Comparison of ENCODE assay signal across 16 cellular contexts in genomic region chr20:40702504-40702903, GRCh38. TPM values are rescaled to one million over a fixed set of nuclear protein-coding genes. Genes with fewer than 3 reads are reported as not detected.
DNase-seq lines count a peak whose midpoint lies in the region; ATAC-seq and TF ChIP-seq lines count a peak whose summit lies in the region.
"Had no signal": no experiment of that assay in that cellular context is flagged by ENCODE, and none has a peak within 500 bp of the region (broad histone marks: within the 10 kb centered on the region; RNA-seq: fewer than 3 reads in every experiment).

No MANE protein-coding gene starts in this region.

- H3K9me3 ChIP-seq in cardiac muscle cell (ENCODE audit: low read depth) (no peaks in the 10 kb centered on the region), MM.1S (replicated peaks; ENCODE audit: insufficient read depth, low read length) (no peaks in the 10 kb centered on the region)
- no peaks in the 10 kb centered on the region for H3K9me3 ChIP-seq in CD8-positive, alpha-beta memory T cell (ENCODE audit: low read length)

- H3K4me1 Mint-ChIP-seq in type B pancreatic cell (ENCODE audit: unreplicated experiment), result peaks cover 21% of the 10 kb centered on the region
- H3K4me1 Mint-ChIP-seq in CD8-positive, alpha-beta memory T cell, result no peaks in the 10 kb centered on the region
- no peaks in the 10 kb centered on the region for H3K4me1 Mint-ChIP-seq in activated T-cell treated with anti-CD3 and anti-CD28 coated beads, Interleukin-2, amount 50 U/mL, for 72 hours (ENCODE audit: low read depth)
- no peaks in the 10 kb centered on the region for H3K4me1 Mint-ChIP-seq in activated CD8-positive, alpha-beta T cell treated with anti-CD3 and anti-CD28 coated beads, Interleukin-2, amount 10 ng/mL, durations not matched to agents 7 days and 5 days (ENCODE audit: low read depth)

- no peak overlapping the region for H3K27ac Mint-ChIP-seq in type B pancreatic cell
- no peak overlapping the region for H3K27ac Mint-ChIP-seq in CD8-positive, alpha-beta memory T cell
- H3K27ac Mint-ChIP-seq in activated T-cell treated with anti-CD3 and anti-CD28 coated beads, Interleukin-2, amount 50 U/mL, for 72 hours, result no peak overlapping the region
- no peak overlapping the region for H3K27ac Mint-ChIP-seq in activated CD8-positive, alpha-beta T cell treated with anti-CD3 and anti-CD28 coated beads, Interleukin-2, amount 10 ng/mL, durations not matched to agents 7 days and 5 days
- H3K27ac Mint-ChIP-seq: stimulated activated naive CD8-positive, alpha-beta T cell treated with anti-CD3 and anti-CD28 coated beads, Interleukin-15, Interleukin-2, amounts not matched to agents 100 ng/mL and 50 ng/mL, for 24 hours; T-helper 1 cell treated with Interleukin-12 subunit alpha and Interleukin-12 subunit beta and Interleukin-4 antibody, amounts not matched to agents 30 μg/mL and 1 μg/mL, for 36 hours had no signal

- POLR2A ChIA-PET in CD8-positive, alpha-beta memory T cell (lab: Charles Lee), result no interaction called here
- POLR2A ChIA-PET in activated CD8-positive, alpha-beta T cell treated with anti-CD3 and anti-CD28 coated beads, Interleukin-2, amount 10 ng/mL, durations not matched to agents 7 days and 5 days (lab: Charles Lee), result interaction anchor here (1.2 kb wide), 1 partner anchor 10 kb away, joined by 3 read pairs; no protein-coding TSS in a partner anchor

- CTCF ChIA-PET in CD8-positive, alpha-beta memory T cell (lab: Charles Lee), result no interaction called here
- CTCF ChIA-PET in activated CD8-positive, alpha-beta T cell treated with anti-CD3 and anti-CD28 coated beads, Interleukin-2, amount 10 ng/mL, durations not matched to agents 7 days and 5 days (lab: Charles Lee), result no interaction called here

- H3K79me2 ChIP-seq in MM.1S (ENCODE audit: low read length), result no peaks in the 10 kb centered on the region

- H3K4me1 ChIP-seq in cardiac muscle cell (ENCODE audit: low read depth), result no peaks in the 10 kb centered on the region
- H3K4me1 ChIP-seq in MM.1S (ENCODE audit: low read length), result no peaks in the 10 kb centered on the region
- H3K4me1 ChIP-seq in CD8-positive, alpha-beta memory T cell (ENCODE audit: insufficient read depth, low read length), result no peaks in the 10 kb centered on the region

- DNase-seq in cardiac muscle cell (ENCODE audit: low read depth in 1 of 2, low spot score in 1 of 2) (no peak), left ventricle myocardium superior (no peak), MM.1S (no peak), brain microvascular endothelial cell (no peak), type B pancreatic cell (ENCODE audit: extremely low spot score, unreplicated experiment) (no peak)
- no peak for DNase-seq in CD8-positive, alpha-beta memory T cell
- DNase-seq in activated T-cell treated with anti-CD3 and anti-CD28 coated beads, Interleukin-2, amount 50 U/mL, for 72 hours, result no peak
- DNase-seq in activated CD8-positive, alpha-beta T cell treated with anti-CD3 and anti-CD28 coated beads, Interleukin-2, amount 10 ng/mL, durations not matched to agents 7 days and 5 days, result no peak
- DNase-seq: activated CD4-positive, CD25-positive, alpha-beta regulatory T cell treated with anti-CD3 and anti-CD28 coated beads, Interleukin-2, amount 50 U/mL, for 72 hours; activated CD8-positive, alpha-beta memory T cell treated with anti-CD3 and anti-CD28 coated beads, Interleukin-2, amount 50 U/mL, for 48 hours; activated naive CD4-positive, alpha-beta T cell treated with anti-CD3 and anti-CD28 coated beads, Interleukin-2, amount 50 U/mL, for 16 hours; kidney; NCI-H1105; NCI-H446 had no signal

- no peaks in the 10 kb centered on the region for H3F3A ChIP-seq in MM.1S (ENCODE audit: insufficient read depth, low read length)

- H3K27me3 Mint-ChIP-seq in type B pancreatic cell, result peaks cover 59% of the 10 kb centered on the region
- peaks cover 7 to 29% of the 10 kb centered on the region in 2 donors for H3K27me3 Mint-ChIP-seq in CD8-positive, alpha-beta memory T cell
- peaks cover 32% of the 10 kb centered on the region for H3K27me3 Mint-ChIP-seq in activated T-cell treated with anti-CD3 and anti-CD28 coated beads, Interleukin-2, amount 50 U/mL, for 72 hours (ENCODE audit: low read depth)
- H3K27me3 Mint-ChIP-seq in activated CD8-positive, alpha-beta T cell treated with anti-CD3 and anti-CD28 coated beads, Interleukin-2, amount 10 ng/mL, durations not matched to agents 7 days and 5 days (ENCODE audit: low read depth), result peaks cover 29% of the 10 kb centered on the region

- peaks cover 26% of the 10 kb centered on the region for H3K27me3 ChIP-seq in cardiac muscle cell
- H3K27me3 ChIP-seq in MM.1S (replicated peaks; ENCODE audit: insufficient read depth, low read length), result no peaks in the 10 kb centered on the region
- no peaks in the 10 kb centered on the region for H3K27me3 ChIP-seq in brain microvascular endothelial cell (replicated peaks)
- H3K27me3 ChIP-seq in CD8-positive, alpha-beta memory T cell (ENCODE audit: insufficient read depth, low read length, poor library complexity, severe bottlenecking), result no peaks in the 10 kb centered on the region

- H3K36me3 ChIP-seq in cardiac muscle cell, result no peaks in the 10 kb centered on the region
- H3K36me3 ChIP-seq in MM.1S (replicated peaks; ENCODE audit: insufficient read depth, low read length), result no peaks in the 10 kb centered on the region
- no peaks in the 10 kb centered on the region for H3K36me3 ChIP-seq in brain microvascular endothelial cell (replicated peaks)
- H3K36me3 ChIP-seq in CD8-positive, alpha-beta memory T cell (ENCODE audit: insufficient read depth, low read length), result no peaks in the 10 kb centered on the region

- intact Hi-C loops in left ventricle myocardium superior (cut with micrococcal nuclease), result no loop called here

- in situ Hi-C loops in brain microvascular endothelial cell (cut with HindIII; ENCODE audit: low pct_ligation_motif_present, low sequenced_read_pairs), result no loop called here

- no peaks in the 10 kb centered on the region for H3K9me2 ChIP-seq in MM.1S (replicated peaks; ENCODE audit: insufficient read depth, low read length)

- no peaks in the 10 kb centered on the region for H3K36me3 Mint-ChIP-seq in type B pancreatic cell
- no peaks in the 10 kb centered on the region for H3K36me3 Mint-ChIP-seq in CD8-positive, alpha-beta memory T cell
- no peaks in the 10 kb centered on the region for H3K36me3 Mint-ChIP-seq in activated T-cell treated with anti-CD3 and anti-CD28 coated beads, Interleukin-2, amount 50 U/mL, for 72 hours (ENCODE audit: insufficient read depth in 2 of 2)
- H3K36me3 Mint-ChIP-seq in activated CD8-positive, alpha-beta T cell treated with anti-CD3 and anti-CD28 coated beads, Interleukin-2, amount 10 ng/mL, durations not matched to agents 7 days and 5 days (ENCODE audit: low read depth), result no peaks in the 10 kb centered on the region

- no peak overlapping the region for H3K4me3 ChIP-seq in cardiac muscle cell
- H3K4me3 ChIP-seq in MM.1S (ENCODE audit: low read length), result no peak overlapping the region
- no peak overlapping the region for H3K4me3 ChIP-seq in brain microvascular endothelial cell (ENCODE audit: low read depth, low read length)
- no peak overlapping the region for H3K4me3 ChIP-seq in CD8-positive, alpha-beta memory T cell (ENCODE audit: low read length)

- no peak overlapping the region for H2AFZ ChIP-seq in MM.1S (ENCODE audit: low read length)

- no peaks in the 10 kb centered on the region for H4K20me1 ChIP-seq in MM.1S (ENCODE audit: insufficient read depth, low read length)

- no peak overlapping the region for H3K9ac ChIP-seq in MM.1S (ENCODE audit: low read length)

- H3K27ac ChIP-seq in cardiac muscle cell (no peak overlapping the region), MM.1S (ENCODE audit: low read length) (no peak overlapping the region), brain microvascular endothelial cell (no peak overlapping the region)
- H3K27ac ChIP-seq in CD8-positive, alpha-beta memory T cell (ENCODE audit: low read depth, low read length), result no peak overlapping the region

- peak; percentile 21 for TF ChIP-seq CTCF in cardiac muscle cell (IDR thresholded peaks at IDR 0.05; ENCODE audit: low read depth, low read length)
- peak; percentile 14; the same call in 1 of the 2 replicates for TF ChIP-seq CTCF in MM.1S (IDR thresholded peaks at IDR 0.05; ENCODE audit: low read length)
- TF ChIP-seq CTCF in brain microvascular endothelial cell (IDR thresholded peaks at IDR 0.05; ENCODE audit: low read depth, low read length, missing control alignments), result peak; percentile 30
- peak; percentile 44 for TF ChIP-seq CTCF in type B pancreatic cell (conservative IDR thresholded peaks at IDR 0.05)

- no peaks in the 10 kb centered on the region for H3K9me3 Mint-ChIP-seq in type B pancreatic cell
- no peaks in the 10 kb centered on the region for H3K9me3 Mint-ChIP-seq in CD8-positive, alpha-beta memory T cell
- no peaks in the 10 kb centered on the region for H3K9me3 Mint-ChIP-seq in activated T-cell treated with anti-CD3 and anti-CD28 coated beads, Interleukin-2, amount 50 U/mL, for 72 hours
- no peaks in the 10 kb centered on the region for H3K9me3 Mint-ChIP-seq in activated CD8-positive, alpha-beta T cell treated with anti-CD3 and anti-CD28 coated beads, Interleukin-2, amount 10 ng/mL, durations not matched to agents 7 days and 5 days (ENCODE audit: insufficient read depth)
- H3K9me3 Mint-ChIP-seq: stimulated activated naive CD8-positive, alpha-beta T cell treated with anti-CD3 and anti-CD28 coated beads, Interleukin-15, Interleukin-2, amounts not matched to agents 100 ng/mL and 50 ng/mL, for 24 hours; T-helper 1 cell treated with Interleukin-12 subunit alpha and Interleukin-12 subunit beta and Interleukin-4 antibody, amounts not matched to agents 30 μg/mL and 1 μg/mL, for 36 hours had no signal

- no peak overlapping the region for H3K4me3 Mint-ChIP-seq in type B pancreatic cell
- H3K4me3 Mint-ChIP-seq in CD8-positive, alpha-beta memory T cell, result no peak overlapping the region
- H3K4me3 Mint-ChIP-seq in activated T-cell treated with anti-CD3 and anti-CD28 coated beads, Interleukin-2, amount 50 U/mL, for 72 hours, result no peak overlapping the region
- H3K4me3 Mint-ChIP-seq in activated CD8-positive, alpha-beta T cell treated with anti-CD3 and anti-CD28 coated beads, Interleukin-2, amount 10 ng/mL, durations not matched to agents 7 days and 5 days, result no peak overlapping the region
- H3K4me3 Mint-ChIP-seq: stimulated activated naive CD8-positive, alpha-beta T cell treated with anti-CD3 and anti-CD28 coated beads, Interleukin-15, Interleukin-2, amounts not matched to agents 100 ng/mL and 50 ng/mL, for 24 hours; T-helper 1 cell treated with Interleukin-12 subunit alpha and Interleukin-12 subunit beta and Interleukin-4 antibody, amounts not matched to agents 30 μg/mL and 1 μg/mL, for 36 hours had no signal

- no peak overlapping the region for H3K4me2 ChIP-seq in MM.1S (ENCODE audit: low read depth, low read length)

- ATAC-seq in left ventricle myocardium superior, result no peak
- ATAC-seq in activated T-cell treated with anti-CD3 and anti-CD28 coated beads, Interleukin-2, amount 50 U/mL, for 72 hours (replicated peaks in 1 of 2), result no peak
- no peak for ATAC-seq in activated CD8-positive, alpha-beta T cell treated with anti-CD3 and anti-CD28 coated beads, Interleukin-2, amount 10 ng/mL, durations not matched to agents 7 days and 5 days

RNA-seq across cellular contexts. Expression of gene MAFB, which starts 13.5 kb away (rescaled TPM):
- total RNA-seq in cardiac muscle cell, result 2.0 and 3.2 TPM in 2 replicates
- polyA plus RNA-seq in cardiac muscle cell, result 0.84 and 2.3 TPM in 2 replicates
- total RNA-seq in left ventricle myocardium superior, result 12.9 TPM
- total RNA-seq in type B pancreatic cell (ENCODE audit: low replicate concordance), result 104 and 114 TPM in 2 replicates
- total RNA-seq in CD8-positive, alpha-beta memory T cell, result 1 to 10 TPM; 1.7 to 2.0 TPM
- polyA plus RNA-seq in CD8-positive, alpha-beta memory T cell, result not detected
- under 1 TPM; 0.19 to 0.39 TPM for total RNA-seq in activated T-cell treated with anti-CD3 and anti-CD28 coated beads, Interleukin-2, amount 50 U/mL, for 72 hours
- under 1 TPM in 1 of 2 experiments, not detected in 1; 0.08 TPM for total RNA-seq in activated CD8-positive, alpha-beta T cell treated with anti-CD3 and anti-CD28 coated beads, Interleukin-2, amount 10 ng/mL, durations not matched to agents 7 days and 5 days
